In genomic region chr22:36775966-36776669, GRCh38 we compare ENCODE assay signal across 8 cellular contexts. TPM values are rescaled to one million over a fixed set of nuclear protein-coding genes. Genes with fewer than 3 reads are reported as not detected.
DNase-seq lines count a peak whose midpoint lies in the region; ATAC-seq and TF ChIP-seq lines count a peak whose summit lies in the region.

Gene IFT27 (minus strand): TSS chr22:36776119. CDS start chr22:36775707, 412 bp downstream.

- peaks cover 26% of the 10 kb centered on the region for H3K4me1 Mint-ChIP-seq in activated CD4-positive, alpha-beta T cell treated with anti-CD3 and anti-CD28 coated beads for 36 hours

- intact Hi-C loops in activated CD4-positive, alpha-beta T cell treated with anti-CD3 and anti-CD28 coated beads for 36 hours (cut with DNase I, micrococcal nuclease), result loop anchor here (1.0 to 5.0 kb wide), 9 partner anchors 77 to 709 kb away; partner anchors contain the start of genes EIF3D (in 2 of the 2) and KCTD17 (in 1 of the 2)

- TF ChIP-seq CTCF in AG09319 (IDR thresholded peaks at IDR 0.05; ENCODE audit: low read depth, low read length), result no peak
- no peak for TF ChIP-seq CTCF in choroid plexus epithelial cell (conservative IDR thresholded peaks at IDR 0.05; ENCODE audit: low read depth, low read length)
- no peak for TF ChIP-seq CTCF in kidney epithelial cell (IDR thresholded peaks at IDR 0.05; ENCODE audit: insufficient read depth, low read length, poor library complexity, severe bottlenecking)

- POLR2A ChIA-PET in activated CD4-positive, alpha-beta T cell treated with anti-CD3 and anti-CD28 coated beads for 36 hours (lab: Charles Lee), result interaction anchor here (0.6 to 1.4 kb wide), 9 partner anchors 10 to 1072 kb away, joined by 3 to 17 read pairs (median 4); partner anchors contain the start of genes EIF3D, IL2RB and NCF4

- CTCF ChIA-PET in activated CD4-positive, alpha-beta T cell treated with anti-CD3 and anti-CD28 coated beads for 36 hours (lab: Charles Lee), result interaction anchor here (0.6 to 5.5 kb wide), 19 partner anchors 11 to 696 kb away, joined by 3 to 39 read pairs (median 3); partner anchors contain the start of genes EIF3D and KCTD17

- no peaks in the 10 kb centered on the region for H3K27me3 Mint-ChIP-seq in activated CD4-positive, alpha-beta T cell treated with anti-CD3 and anti-CD28 coated beads for 36 hours

- H3K27ac Mint-ChIP-seq in activated CD4-positive, alpha-beta T cell treated with anti-CD3 and anti-CD28 coated beads for 36 hours, result peak within 1 kb of the TSS; percentile 92

- no peaks in the 10 kb centered on the region for H3K27me3 ChIP-seq in kidney epithelial cell (ENCODE audit: control insufficient read depth, insufficient read depth, low read length)

- DNase-seq in AG09319 (ENCODE audit: extremely low read depth, low read depth), result peak; percentile 100
- DNase-seq in NCI-H524 (lab: John Stamatoyannopoulos, UW), result peak; percentile 100
- DNase-seq in activated CD4-positive, alpha-beta T cell treated with anti-CD3 and anti-CD28 coated beads for 36 hours, result peak; percentile 98
- DNase-seq in choroid plexus epithelial cell (ENCODE audit: low read depth), result peak; percentile 100
- peak; percentile 100 for DNase-seq in kidney epithelial cell (ENCODE audit: low read depth)
- DNase-seq in stimulated activated CD4-positive, alpha-beta T cell treated with anti-CD3 and anti-CD28 coated beads, Interleukin-15, amount 100 ng/mL, for 48 hours (ENCODE audit: low read depth in 2 of 2), result peak; percentile 95 to 97

- H3K9me3 Mint-ChIP-seq in activated CD4-positive, alpha-beta T cell treated with anti-CD3 and anti-CD28 coated beads for 36 hours (ENCODE audit: low read depth), result no peaks in the 10 kb centered on the region

- H3K36me3 Mint-ChIP-seq in activated CD4-positive, alpha-beta T cell treated with anti-CD3 and anti-CD28 coated beads for 36 hours (ENCODE audit: low read depth), result no peaks in the 10 kb centered on the region

- peak within 1 kb of the TSS; percentile 84 for H3K4me3 Mint-ChIP-seq in activated CD4-positive, alpha-beta T cell treated with anti-CD3 and anti-CD28 coated beads for 36 hours

- H3K4me3 ChIP-seq in choroid plexus epithelial cell (ENCODE audit: low read depth, low read length) (peak within 1 kb of the TSS; percentile 87), kidney epithelial cell (ENCODE audit: low read depth, low read length) (peak within 1 kb of the TSS; percentile 94)

- ATAC-seq in GM19043 (IDR thresholded peaks at IDR 0.05; ENCODE audit: low read depth, unreplicated experiment) (peak; percentile 88), HG03378 (IDR thresholded peaks at IDR 0.05; ENCODE audit: unreplicated experiment) (peak; percentile 86)
- peak; percentile 97 for ATAC-seq in activated CD4-positive, alpha-beta T cell treated with anti-CD3 and anti-CD28 coated beads for 36 hours

- H3K36me3 ChIP-seq in kidney epithelial cell (ENCODE audit: control insufficient read depth, insufficient read depth, low read length), result peaks cover 1% of the 10 kb centered on the region

RNA-seq across cellular contexts. Expression of gene IFT27, which starts in this region (rescaled TPM):
- 10 to 100 TPM; 14.9 to 21.6 TPM for total RNA-seq in activated CD4-positive, alpha-beta T cell treated with anti-CD3 and anti-CD28 coated beads for 36 hours
- total RNA-seq in kidney epithelial cell, result 25.5 and 26.5 TPM in 2 replicates

Comparison
In these comparisons a context has a peak if more than half of its experiments do, and no peak if none do; other contexts are left out.
1. Peak in every context shown above with its lines: DNase-seq, ATAC-seq and H3K4me3 ChIP-seq.